Comparison of ENCODE assay signal across 31 cellular contexts in the genomic region with DNA sequence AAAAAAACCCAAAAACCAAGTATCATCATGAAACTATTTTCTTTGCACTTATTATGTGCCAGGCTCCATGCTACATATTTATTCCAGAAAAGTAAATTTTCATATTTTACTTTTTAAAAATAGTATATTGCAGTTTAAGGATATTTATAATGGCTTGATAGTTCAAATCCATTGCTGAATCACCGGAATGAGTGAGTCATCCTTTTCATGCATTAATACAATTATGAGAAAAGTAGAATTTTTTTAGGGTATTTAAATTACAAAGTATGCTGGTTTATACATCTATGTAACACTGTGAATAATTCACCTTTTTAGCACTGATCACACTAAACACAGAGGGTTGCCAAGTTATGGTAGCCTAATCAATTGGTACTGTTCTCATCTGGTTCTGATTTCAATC. TPM values are rescaled to one million over a fixed set of nuclear protein-coding genes. Genes with fewer than 3 reads are reported as not detected.
"Had no signal": no experiment of that assay in that cellular context is flagged by ENCODE, and none has a peak within 500 bp of the region (broad histone marks: within the 10 kb centered on the region; RNA-seq: fewer than 3 reads in every experiment).

No MANE protein-coding gene starts in this region.

- DNase-seq: activated CD4-positive, alpha-beta memory T cell treated with anti-CD3 and anti-CD28 coated beads for 36 hours; activated CD4-positive, alpha-beta T cell treated with anti-CD3 and anti-CD28 coated beads, Interleukin-2, amount 10 ng/mL, durations not matched to agents 24 days and 14 days; activated CD4-positive, CD25-positive, alpha-beta regulatory T cell treated with anti-CD3 and anti-CD28 coated beads, Interleukin-2, amount 50 U/mL, for 72 hours; activated CD8-positive, alpha-beta memory T cell treated with anti-CD3 and anti-CD28 coated beads, Interleukin-2, amount 50 U/mL, for 48 hours; activated gamma-delta T cell treated with Interleukin-2 at 50 U/mL for 16 hours; activated naive CD4-positive, alpha-beta T cell treated with anti-CD3 and anti-CD28 coated beads, Interleukin-2, amount 50 U/mL, for 16 hours; activated T-cell treated with anti-CD3 and anti-CD28 coated beads, Interleukin-2, amount 50 U/mL, for 24 hours; amniotic stem cell; colonic mucosa; dorsolateral prefrontal cortex; effector memory CD4-positive, alpha-beta T cell; gastrocnemius medialis; kidney; left colon; midbrain; naive thymus-derived CD4-positive, alpha-beta T cell; pancreas; retina; stimulated activated CD4-positive, alpha-beta T cell treated with anti-CD3 and anti-CD28 coated beads, Interleukin-12 subunit alpha, Interleukin-12 subunit beta, amount 100 ng/mL, for 4 hours; stimulated activated CD4-positive, alpha-beta T cell treated with anti-CD3 and anti-CD28 coated beads, Interleukin-4, amount 100 ng/mL, for 24 hours; substantia nigra; T-helper 2 cell; upper lobe of left lung had no signal

- H3K27me3 ChIP-seq: breast epithelium, colonic mucosa, dorsolateral prefrontal cortex, gastrocnemius medialis, hepatocyte, upper lobe of left lung, vagina had no signal

- H3K36me3 ChIP-seq: breast epithelium, colonic mucosa, gastrocnemius medialis, pancreas, prostate gland, upper lobe of left lung, vagina had no signal

- ATAC-seq: activated T-helper 17 cell treated with anti-CD3 and anti-CD28 coated beads, Interleukin-2, amount 50 U/mL, for 72 hours; gastrocnemius medialis; left colon; naive thymus-derived CD4-positive, alpha-beta T cell; pancreas; sciatic nerve; stimulated activated effector memory CD8-positive, alpha-beta T cell treated with anti-CD3 and anti-CD28 coated beads, Interleukin-12 subunit alpha, Interleukin-12 subunit beta, amount 100 ng/mL, for 72 hours had no signal

- H3K4me3 ChIP-seq: breast epithelium, colonic mucosa, dorsolateral prefrontal cortex, gastrocnemius medialis, hepatocyte, pancreas, prostate gland, skin epidermis, upper lobe of left lung, vagina had no signal

- H3K9me3 ChIP-seq: breast epithelium, colonic mucosa, gastrocnemius medialis, pancreas, prostate gland, upper lobe of left lung, vagina had no signal

- H3K4me1 ChIP-seq: breast epithelium, colonic mucosa, gastrocnemius medialis, pancreas, prostate gland, upper lobe of left lung, vagina had no signal

- H2AFZ ChIP-seq: hepatocyte had no signal

- H3K79me2 ChIP-seq: hepatocyte had no signal

- FAIRE-seq: kidney, pancreas had no signal

- H3K4me2 ChIP-seq: hepatocyte had no signal

- H3K27ac ChIP-seq: breast epithelium, colonic mucosa, dorsolateral prefrontal cortex, gastrocnemius medialis, hepatocyte, pancreas, prostate gland, skin epidermis, upper lobe of left lung, vagina had no signal

RNA-seq across cellular contexts. Expression of gene SLC16A9, which starts 54.3 kb away (rescaled TPM):
- polyA plus RNA-seq: naive thymus-derived CD4-positive, alpha-beta T cell had no signal
